In genomic region chr3:45191924-45192417, GRCh38 we compare ENCODE assay signal across 17 cellular contexts. TPM values are rescaled to one million over a fixed set of nuclear protein-coding genes. Genes with fewer than 3 reads are reported as not detected.
DNase-seq lines count a peak whose midpoint lies in the region; ATAC-seq and TF ChIP-seq lines count a peak whose summit lies in the region.
"Had no signal": no experiment of that assay in that cellular context is flagged by ENCODE, and none has a peak within 500 bp of the region (broad histone marks: within the 10 kb centered on the region; RNA-seq: fewer than 3 reads in every experiment).

No MANE protein-coding gene starts in this region.

- H3K79me2 ChIP-seq in trophoblast cell (ENCODE audit: control insufficient read depth, insufficient read depth, low read length, poor library complexity), result no peaks in the 10 kb centered on the region

- WGBS in liver, result 46% methylated on average over 3 of the region's 3 CpGs
- no CpG with 5 or more reads among the region's 3 CpGs for WGBS in trophoblast cell (ENCODE audit: extremely low coverage, insufficient coverage, insufficient read length)
- 63 to 79% methylated on average over 3 of the region's 3 CpGs for WGBS in testis, 2 donors

- no peak overlapping the region for H3K9ac ChIP-seq in liver (ENCODE audit: low read depth in 1 of 2, low read length in 2 of 2)
- no peak overlapping the region for H3K9ac ChIP-seq in trophoblast cell (ENCODE audit: low read length)

- H3K18ac ChIP-seq in trophoblast cell (ENCODE audit: low read length), result no peak overlapping the region

- no peak overlapping the region for H2AFZ ChIP-seq in trophoblast cell (ENCODE audit: insufficient read depth, low read length, poor library complexity)

- TF ChIP-seq POLR2A in testis (IDR thresholded peaks at IDR 0.05), result no peak

- no peak overlapping the region for H2BK5ac ChIP-seq in trophoblast cell (ENCODE audit: low read depth, low read length, poor library complexity)

- H3K9me3 ChIP-seq in liver (ENCODE audit: control insufficient read depth in 4 of 4, low read length in 3 of 4), result no peaks in the 10 kb centered on the region
- H3K9me3 ChIP-seq in trophoblast cell (ENCODE audit: insufficient read depth, low read depth, low read length), result no peaks in the 10 kb centered on the region
- no peaks in the 10 kb centered on the region for H3K9me3 ChIP-seq in testis
- H3K9me3 ChIP-seq: SJCRH30 had no signal

- no peak overlapping the region for H3K4me2 ChIP-seq in trophoblast cell (ENCODE audit: low read length)

- H4K12ac ChIP-seq in trophoblast cell (ENCODE audit: low read depth, low read length), result no peak overlapping the region

- no peaks in the 10 kb centered on the region for H3K79me1 ChIP-seq in trophoblast cell (ENCODE audit: low read length)

- no peak overlapping the region for H4K91ac ChIP-seq in trophoblast cell (ENCODE audit: low read depth, low read length)

- H3K36me3 ChIP-seq in liver (ENCODE audit: control insufficient read depth in 4 of 4, insufficient read depth in 3 of 4, low read depth in 1 of 4, low read length in 3 of 4), result no peaks in the 10 kb centered on the region
- no peaks in the 10 kb centered on the region for H3K36me3 ChIP-seq in trophoblast cell (ENCODE audit: control insufficient read depth in 1 of 2, insufficient read depth in 2 of 2, low read length in 2 of 2)
- H3K36me3 ChIP-seq in testis (ENCODE audit: low read depth, missing control alignments), result no peaks in the 10 kb centered on the region
- H3K36me3 ChIP-seq: SJCRH30 had no signal

- H2BK12ac ChIP-seq in trophoblast cell (ENCODE audit: low read length), result no peak overlapping the region

- H3K23ac ChIP-seq in trophoblast cell (ENCODE audit: low read length), result no peak overlapping the region

- intact Hi-C loops in testis (cut with DNase I; ENCODE audit: low total_unique reads), result no loop called here

- H3K27ac ChIP-seq in liver (ENCODE audit: low read depth in 1 of 2, low read length in 2 of 2), result no peak overlapping the region
- H3K27ac ChIP-seq in trophoblast cell (ENCODE audit: low read depth, low read length), result no peak overlapping the region
- H3K27ac ChIP-seq in testis, result no peak overlapping the region
- H3K27ac ChIP-seq: C4-2B, RWPE1, SJCRH30 had no signal

- no peak for ATAC-seq in GM21576 (IDR thresholded peaks at IDR 0.05; ENCODE audit: unreplicated experiment)

- H3K4me3 ChIP-seq in GM12865 (ENCODE audit: low read depth, low read length) (no peak overlapping the region), liver (ENCODE audit: low read depth in 1 of 3, low read length in 3 of 3) (no peak overlapping the region), trophoblast cell (ENCODE audit: low read depth, low read length) (peak overlapping the region; percentile 31), testis (no peak overlapping the region)
- H3K4me3 ChIP-seq: SJCRH30 had no signal

- H3K27me3 ChIP-seq in liver (ENCODE audit: control insufficient read depth in 4 of 4, insufficient read depth in 4 of 4, low read length in 3 of 4) (no peaks in the 10 kb centered on the region), trophoblast cell (ENCODE audit: insufficient read depth, low read length) (no peaks in the 10 kb centered on the region), testis (no peaks in the 10 kb centered on the region)
- H3K27me3 ChIP-seq: SJCRH30 had no signal

- TF ChIP-seq RAD21 in liver (IDR thresholded peaks at IDR 0.05), result no peak

- TF ChIP-seq CTCF in GM12865 (IDR thresholded peaks at IDR 0.05; ENCODE audit: insufficient read depth, low read depth, low read length, missing control alignments), result no peak
- no peak for TF ChIP-seq CTCF in liver (IDR thresholded peaks at IDR 0.05; ENCODE audit: low read depth, low read length, missing input control)
- no peak for TF ChIP-seq CTCF in testis (IDR thresholded peaks at IDR 0.05)

- DNase-seq in GM12865 (ENCODE audit: low read depth) (peak; percentile 9), NCI-H82 treated with DMSO at 0.1 percent for 48 hours (lab: John Stamatoyannopoulos, UW; ENCODE audit: unreplicated experiment) (peak; percentile 67), trophoblast cell (no peak), kidney glomerular epithelial cell (lab: John Stamatoyannopoulos, UW) (no peak), NCI-H2029 (lab: John Stamatoyannopoulos, UW) (no peak), testis (no peak)
- DNase-seq: COR-L47, NCI-H1105 treated with DMSO at 0.1 percent for 48 hours, NCI-H187 treated with DMSO at 0.1 percent for 48 hours, NCI-H2171, NCI-H446 treated with DMSO at 0.1 percent for 48 hours, NCI-H774 had no signal

- no peak overlapping the region for H2BK120ac ChIP-seq in trophoblast cell (ENCODE audit: insufficient read depth, low read length, poor library complexity)

- no peak overlapping the region for H3K4ac ChIP-seq in trophoblast cell (ENCODE audit: low read depth, low read length)

- no peak overlapping the region for H3K14ac ChIP-seq in trophoblast cell (ENCODE audit: low read length)

- H3K4me1 ChIP-seq in liver (ENCODE audit: control insufficient read depth in 4 of 4, insufficient read depth in 4 of 4, low read length in 3 of 4) (peaks cover 0 to 5% (median 1%) of the 10 kb centered on the region in 4 donors), trophoblast cell (ENCODE audit: control insufficient read depth in 1 of 2, insufficient read depth in 2 of 2, low read length in 2 of 2) (no peaks in the 10 kb centered on the region), testis (no peaks in the 10 kb centered on the region)
- H3K4me1 ChIP-seq: SJCRH30 had no signal

- no peak overlapping the region for H2AK5ac ChIP-seq in trophoblast cell (ENCODE audit: low read length)

- no peak overlapping the region for H4K8ac ChIP-seq in trophoblast cell (ENCODE audit: low read depth, low read length)

TF ChIP-seq in liver, 16 proteins besides CTCF, POLR2A, EP300 and RAD21:
- TF ChIP-seq HNF4G (IDR thresholded peaks at IDR 0.05) (peak; percentile 76), NR2F2 (IDR thresholded peaks at IDR 0.05) (no peak), YY1 (IDR thresholded peaks at IDR 0.05) (no peak), HNF4A (conservative IDR thresholded peaks at IDR 0.05) (peak; percentile 82 to 87), RXRA (IDR thresholded peaks at IDR 0.05) (peak; percentile 29 to 30), SP1 (IDR thresholded peaks at IDR 0.05) (peak; percentile 59), MAX (IDR thresholded peaks at IDR 0.05) (no peak)

RNA-seq across cellular contexts. Expression of gene TMEM158, which starts 34.1 kb away (rescaled TPM):
- total RNA-seq in liver, result 1 to 10 TPM in 1 of 2 donors, under 1 TPM in 1; 0.08 to 3.7 TPM
- polyA plus RNA-seq in liver, result under 1 TPM in 1 of 2 donors, not detected in 1; 0.07 TPM
- polyA plus RNA-seq in trophoblast cell (2013), result 1.8 and 1.9 TPM in 2 replicates
- 10 to 100 TPM in 1 of 2 donors, 1 to 10 TPM in 1; 7.8 to 11.2 TPM for total RNA-seq in testis
- polyA plus RNA-seq in testis (ENCODE audit: insufficient read depth, low read depth, low replicate concordance), result 5.9 TPM

RNA-seq across cellular contexts. Expression of gene CDCP1, which starts 45.8 kb away (rescaled TPM):
- total RNA-seq in liver, result under 1 TPM; 0.65 to 0.67 TPM
- under 1 TPM; 0.22 to 0.25 TPM for polyA plus RNA-seq in liver
- polyA plus RNA-seq in trophoblast cell (2013), result 3.7 and 4.1 TPM in 2 replicates
- 1 to 10 TPM; 1.1 to 2.7 TPM for total RNA-seq in testis
- 2.5 TPM for polyA plus RNA-seq in testis (ENCODE audit: insufficient read depth, low read depth, low replicate concordance)
- total RNA-seq: SJCRH30 had no signal

Comparison
In these comparisons a context has a peak if more than half of its experiments do, and no peak if none do; other contexts are left out.
1. DNase-seq: peak in GM12865 (single experiment) and NCI-H82 treated with DMSO at 0.1 percent for 48 hours (single experiment); none in trophoblast cell (0 of 2), kidney glomerular epithelial cell (single experiment), NCI-H2029 (single experiment) and testis (single experiment).